8 cellular contexts compared by ENCODE assay signal in the genomic region with DNA sequence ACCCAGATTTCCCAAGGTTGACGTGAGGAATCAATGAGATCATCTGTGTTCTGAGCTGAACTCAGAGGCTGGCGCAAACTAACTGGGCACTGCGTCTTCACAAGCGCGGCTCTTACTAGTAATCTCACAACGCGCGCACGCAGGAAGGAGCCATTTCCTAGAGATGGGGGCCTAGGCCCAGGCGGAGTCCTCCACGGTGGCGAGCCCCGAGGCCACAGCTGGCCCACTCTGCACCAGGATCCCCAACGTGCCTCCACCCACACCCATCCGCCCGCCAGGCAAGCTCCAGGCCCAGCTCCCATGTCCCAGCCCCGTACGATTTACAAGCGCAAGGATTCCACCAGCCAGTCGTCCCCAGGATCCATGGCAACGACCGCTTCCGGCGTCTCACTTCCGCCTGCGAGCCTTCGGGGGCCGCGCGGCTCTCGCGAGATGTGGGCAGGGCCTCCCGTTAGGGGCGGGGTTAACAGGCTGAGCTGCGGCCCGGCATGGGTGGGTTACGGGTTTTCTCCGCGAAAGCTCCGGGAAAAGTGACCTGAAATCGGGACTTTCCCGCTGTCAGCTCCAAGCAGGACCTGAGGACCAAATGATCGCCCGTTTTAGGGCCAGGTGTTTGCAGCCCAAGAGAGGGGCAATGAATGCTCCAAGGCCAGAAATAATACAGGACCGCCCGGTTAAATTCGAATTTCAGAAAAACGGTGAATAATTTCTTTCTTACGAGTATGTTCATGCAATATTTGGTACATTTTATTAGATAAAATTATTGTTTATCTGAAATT. TPM values are rescaled to one million over a fixed set of nuclear protein-coding genes. Genes with fewer than 3 reads are reported as not detected.
A peak's percentile ranks its signal among the peaks of the same experiment; 100 is the strongest.
DNase-seq lines count a peak whose midpoint lies in the region; ATAC-seq and TF ChIP-seq lines count a peak whose summit lies in the region.

A gene (minus strand): TSS at position 374 of the 779 bp plus-strand sequence. CDS start 9 bp downstream, at position 365.

- no peaks in the 10 kb centered on the region for H3K27me3 Mint-ChIP-seq in T-cell
- H3K27me3 Mint-ChIP-seq in type B pancreatic cell: peaks cover 5% of the 10 kb centered on the region

- H3K9me3 ChIP-seq in adrenal gland (replicated peaks in 1 of 3) (no peaks in the 10 kb centered on the region), heart left ventricle (no peaks in the 10 kb centered on the region)

- POLR2A ChIA-PET in T-cell (lab: Charles Lee): interaction anchor here (0.6 to 1.4 kb wide), 5 partner anchors 19 to 203 kb away, joined by 3 to 13 read pairs (median 5); no protein-coding TSS in a partner anchor

- TF ChIP-seq CTCF in GM12864 (IDR thresholded peaks at IDR 0.05; ENCODE audit: low read depth, low read length, missing control alignments) (no peak), adrenal gland (IDR thresholded peaks at IDR 0.05) (no peak), heart left ventricle (IDR thresholded peaks at IDR 0.05) (no peak), type B pancreatic cell (conservative IDR thresholded peaks at IDR 0.05) (no peak)

- H3K9me3 Mint-ChIP-seq in T-cell (no peaks in the 10 kb centered on the region), type B pancreatic cell (no peaks in the 10 kb centered on the region)

- H3K4me3 Mint-ChIP-seq in T-cell (peak within 1 kb of the TSS; percentile 93 to 97 (median 96)), type B pancreatic cell (peak within 1 kb of the TSS; percentile 97)

- H3K27ac Mint-ChIP-seq in T-cell: peak within 1 kb of the TSS; percentile 96
- peak within 1 kb of the TSS; percentile 93 for H3K27ac Mint-ChIP-seq in type B pancreatic cell

- TF ChIP-seq POLR2A in adrenal gland (IDR thresholded peaks at IDR 0.05) (peak; percentile 22 to 81), heart left ventricle (IDR thresholded peaks at IDR 0.05) (peak in 1 of 2 donors; percentile 85)

- ATAC-seq in HG02759 (IDR thresholded peaks at IDR 0.05; ENCODE audit: unreplicated experiment) (peak; percentile 80), T-cell (replicated peaks in 1 of 4) (peak; percentile 80 to 83 (median 81)), heart left ventricle (peak; percentile 92 to 98 (median 94))

- peak within 1 kb of the TSS; percentile 72 to 92 (median 90) for H3K27ac ChIP-seq in adrenal gland
- H3K27ac ChIP-seq in heart left ventricle: peak within 1 kb of the TSS; percentile 11 to 94 (median 88)

- no peaks in the 10 kb centered on the region for H3K27me3 ChIP-seq in adrenal gland
- no peaks in the 10 kb centered on the region for H3K27me3 ChIP-seq in heart left ventricle

- H3K4me1 ChIP-seq in adrenal gland (replicated peaks in 1 of 2) (peaks cover 27 to 54% of the 10 kb centered on the region in 2 donors), heart left ventricle (peaks cover 0 to 77% (median 45%) of the 10 kb centered on the region in 12 donors)

- CTCF ChIA-PET in T-cell (lab: Charles Lee): interaction anchor here (0.5 to 2.1 kb wide), 11 partner anchors 19 to 345 kb away, joined by 3 to 7 read pairs (median 3); no protein-coding TSS in a partner anchor

- H3K36me3 ChIP-seq in adrenal gland (replicated peaks in 1 of 2): peaks cover 0 to 32% of the 10 kb centered on the region in 2 donors
- H3K36me3 ChIP-seq in heart left ventricle: peaks cover 0 to 37% (median 36%) of the 10 kb centered on the region in 9 donors

- peak within 1 kb of the TSS; percentile 95 for H3K4me3 ChIP-seq in GM12864 (ENCODE audit: low read depth, low read length)
- H3K4me3 ChIP-seq in adrenal gland: peak within 1 kb of the TSS in 3 of 4 donors; percentile 46 to 74 (median 72)
- peak within 1 kb of the TSS; percentile 48 to 89 (median 80) for H3K4me3 ChIP-seq in heart left ventricle

- H3K36me3 Mint-ChIP-seq in T-cell: peaks cover 11% of the 10 kb centered on the region
- H3K36me3 Mint-ChIP-seq in type B pancreatic cell: peaks cover 11% of the 10 kb centered on the region

- H3K4me1 Mint-ChIP-seq in T-cell (peaks cover 39 to 53% (median 48%) of the 10 kb centered on the region in 3 donors), type B pancreatic cell (ENCODE audit: unreplicated experiment) (peaks cover 17% of the 10 kb centered on the region)

- peak; percentile 75 for DNase-seq in GM12864 (ENCODE audit: low read depth)
- peak; percentile 81 for DNase-seq in NCI-H1417 treated with DMSO at 0.1 percent for 48 hours (lab: John Stamatoyannopoulos, UW)
- DNase-seq in T-cell: peak; percentile 90 to 99 (median 97)
- peak; percentile 97 to 98 (median 97) for DNase-seq in adrenal gland
- peak; percentile 97 to 99 (median 98) for DNase-seq in heart left ventricle
- DNase-seq in pons (ENCODE audit: low spot score): peak; percentile 98
- DNase-seq in type B pancreatic cell (ENCODE audit: extremely low spot score, unreplicated experiment): peak; percentile 98

- WGBS in adrenal gland, 4 donors: 0 to 1% (median 0%) methylated on average over 35 to 49 of the region's 49 CpGs
- WGBS in heart left ventricle, 4 donors: 0% methylated on average over 24 to 49 of the region's 49 CpGs

- intact Hi-C loops in adrenal gland (cut with DNase I): loop anchor here (10.0 kb wide), 1 partner anchor 61 kb away; a partner anchor contains a TSS
- intact Hi-C loops in heart left ventricle (cut with DNase I): loop anchor here in 9 of 10 donors (1.0 to 10.0 kb wide), 17 partner anchors 19 to 281 kb away; a partner anchor contains a TSS

RNA-seq across cellular contexts. Expression of the gene that starts here (rescaled TPM):
- total RNA-seq in T-cell: 10 to 100 TPM; 24.4 to 39.0 (median 36.3) TPM
- 10 to 100 TPM in 7 of 8 donors, 1 to 10 TPM in 1; 8.3 to 39.6 (median 31.4) TPM for total RNA-seq in adrenal gland
- polyA plus RNA-seq in adrenal gland: 10 to 100 TPM; 24.1 to 45.4 (median 38.3) TPM
- total RNA-seq in heart left ventricle: 10 to 100 TPM in 8 of 9 donors, 1 to 10 TPM in 1; 8.7 to 22.2 (median 13.9) TPM
- polyA plus RNA-seq in heart left ventricle: 10 to 100 TPM in 1 of 2 donors, 1 to 10 TPM in 1; 9.2 to 20.6 TPM
- total RNA-seq in type B pancreatic cell (ENCODE audit: low replicate concordance): 42.9 and 51.8 TPM in 2 replicates

Comparison
In these comparisons a context has a peak if more than half of its experiments do, and no peak if none do; other contexts are left out.
1. Peak in every context shown above with its lines: DNase-seq, ATAC-seq, H3K4me3 ChIP-seq and H3K27ac ChIP-seq.